In the genomic region with DNA sequence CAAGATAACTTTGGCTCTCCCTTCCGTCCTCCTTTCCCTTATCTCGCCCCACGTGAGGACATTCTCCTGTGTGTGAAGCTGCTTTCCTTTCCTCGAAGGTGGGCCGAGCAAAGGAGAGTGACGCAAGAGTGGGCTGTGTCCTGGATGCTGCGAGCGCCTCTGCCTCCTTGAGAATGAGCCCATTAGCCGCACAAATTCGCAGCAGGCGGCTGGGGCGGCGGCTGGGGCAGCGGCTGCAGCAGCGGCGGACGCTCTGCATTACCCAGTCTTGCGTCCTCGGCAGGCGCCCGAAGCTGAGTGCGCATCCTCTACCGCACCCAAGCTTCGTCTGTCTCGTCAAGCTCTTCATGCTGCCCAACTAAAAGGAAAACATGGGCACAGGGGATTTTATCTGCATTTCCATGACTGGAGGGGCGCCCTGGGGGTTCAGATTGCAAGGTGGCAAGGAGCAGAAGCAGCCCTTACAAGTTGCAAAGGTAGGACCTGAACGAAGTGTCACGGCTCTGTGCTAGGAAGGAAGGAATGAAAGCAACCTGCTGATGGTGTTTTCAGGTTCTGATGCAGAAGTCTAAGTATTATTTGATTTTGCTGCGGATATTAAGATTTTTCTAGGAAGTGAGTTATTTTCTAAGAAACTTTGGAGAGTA, we compare ENCODE assay signal across 8 cellular contexts. TPM values are rescaled to one million over a fixed set of nuclear protein-coding genes. Genes with fewer than 3 reads are reported as not detected.
A peak's percentile ranks its signal among the peaks of the same experiment; 100 is the strongest.
DNase-seq lines count a peak whose midpoint lies in the region; ATAC-seq, FAIRE-seq and TF ChIP-seq lines count a peak whose summit lies in the region.

A gene with protein sequence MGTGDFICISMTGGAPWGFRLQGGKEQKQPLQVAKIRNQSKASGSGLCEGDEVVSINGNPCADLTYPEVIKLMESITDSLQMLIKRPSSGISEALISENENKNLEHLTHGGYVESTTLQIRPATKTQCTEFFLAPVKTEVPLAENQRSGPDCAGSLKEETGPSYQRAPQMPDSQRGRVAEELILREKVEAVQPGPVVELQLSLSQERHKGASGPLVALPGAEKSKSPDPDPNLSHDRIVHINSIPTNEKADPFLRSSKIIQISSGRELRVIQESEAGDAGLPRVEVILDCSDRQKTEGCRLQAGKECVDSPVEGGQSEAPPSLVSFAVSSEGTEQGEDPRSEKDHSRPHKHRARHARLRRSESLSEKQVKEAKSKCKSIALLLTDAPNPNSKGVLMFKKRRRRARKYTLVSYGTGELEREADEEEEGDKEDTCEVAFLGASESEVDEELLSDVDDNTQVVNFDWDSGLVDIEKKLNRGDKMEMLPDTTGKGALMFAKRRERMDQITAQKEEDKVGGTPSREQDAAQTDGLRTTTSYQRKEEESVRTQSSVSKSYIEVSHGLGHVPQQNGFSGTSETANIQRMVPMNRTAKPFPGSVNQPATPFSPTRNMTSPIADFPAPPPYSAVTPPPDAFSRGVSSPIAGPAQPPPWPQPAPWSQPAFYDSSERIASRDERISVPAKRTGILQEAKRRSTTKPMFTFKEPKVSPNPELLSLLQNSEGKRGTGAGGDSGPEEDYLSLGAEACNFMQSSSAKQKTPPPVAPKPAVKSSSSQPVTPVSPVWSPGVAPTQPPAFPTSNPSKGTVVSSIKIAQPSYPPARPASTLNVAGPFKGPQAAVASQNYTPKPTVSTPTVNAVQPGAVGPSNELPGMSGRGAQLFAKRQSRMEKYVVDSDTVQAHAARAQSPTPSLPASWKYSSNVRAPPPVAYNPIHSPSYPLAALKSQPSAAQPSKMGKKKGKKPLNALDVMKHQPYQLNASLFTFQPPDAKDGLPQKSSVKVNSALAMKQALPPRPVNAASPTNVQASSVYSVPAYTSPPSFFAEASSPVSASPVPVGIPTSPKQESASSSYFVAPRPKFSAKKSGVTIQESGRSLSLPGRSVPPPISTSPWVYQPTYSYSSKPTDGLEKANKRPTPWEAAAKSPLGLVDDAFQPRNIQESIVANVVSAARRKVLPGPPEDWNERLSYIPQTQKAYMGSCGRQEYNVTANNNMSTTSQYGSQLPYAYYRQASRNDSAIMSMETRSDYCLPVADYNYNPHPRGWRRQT (plus strand): TSS at position 189 of the 647 bp plus-strand sequence. CDS start 183 bp downstream, at position 372.

- no peak within 1 kb of the TSS for H3K27ac ChIP-seq in HUES6 (ENCODE audit: low read depth, low read length)
- H3K27ac ChIP-seq in astrocyte (ENCODE audit: low read depth, low read length): no peak within 1 kb of the TSS
- H3K27ac ChIP-seq in hepatocyte: peak within 1 kb of the TSS; percentile 22

- H3K9me3 ChIP-seq in HUES6 (ENCODE audit: control insufficient read depth, insufficient read depth, low read depth, low read length): no peaks in the 10 kb centered on the region
- H3K9me3 ChIP-seq in astrocyte (ENCODE audit: insufficient read depth, low read depth, low read length): no peaks in the 10 kb centered on the region
- no peaks in the 10 kb centered on the region for H3K9me3 ChIP-seq in hepatocyte (ENCODE audit: low read depth)

- no peaks in the 10 kb centered on the region for H3K9me2 ChIP-seq in hepatocyte (replicated peaks; ENCODE audit: insufficient read depth)

- peak; percentile 74 for ATAC-seq in GM21529 (IDR thresholded peaks at IDR 0.05; ENCODE audit: unreplicated experiment)

- WGBS in hepatocyte (ENCODE audit: low lambda C conversion rate, missing lambda C conversion rate): 2% methylated on average over 29 of the region's 29 CpGs

- H3K27ac Mint-ChIP-seq in astrocyte (ENCODE audit: unreplicated experiment): no peak within 1 kb of the TSS
- H3K27ac Mint-ChIP-seq in progenitor cell of endocrine pancreas: no peak within 1 kb of the TSS

- peak within 1 kb of the TSS; percentile 90 for H3K4me2 ChIP-seq in astrocyte (ENCODE audit: low read length)
- H3K4me2 ChIP-seq in hepatocyte: peak within 1 kb of the TSS; percentile 80

- H4K20me1 ChIP-seq in astrocyte (ENCODE audit: insufficient read depth, low read length) (no peaks in the 10 kb centered on the region), hepatocyte (ENCODE audit: insufficient read depth, poor library complexity, severe bottlenecking) (no peaks in the 10 kb centered on the region)

- H3K4me3 Mint-ChIP-seq in astrocyte (ENCODE audit: unreplicated experiment) (peak within 1 kb of the TSS; percentile 76), progenitor cell of endocrine pancreas (ENCODE audit: low read depth) (peak within 1 kb of the TSS; percentile 61)

- no peaks in the 10 kb centered on the region for H3K79me2 ChIP-seq in astrocyte (ENCODE audit: insufficient read depth, low read length)
- H3K79me2 ChIP-seq in hepatocyte: no peaks in the 10 kb centered on the region

- TF ChIP-seq CTCF in astrocyte (IDR thresholded peaks at IDR 0.05; ENCODE audit: insufficient read depth, low read depth, low read length): no peak
- no peak for TF ChIP-seq CTCF in hepatocyte (IDR thresholded peaks at IDR 0.05; ENCODE audit: poor library complexity)
- TF ChIP-seq CTCF in progenitor cell of endocrine pancreas (IDR thresholded peaks at IDR 0.05; ENCODE audit: unreplicated experiment): no peak

- H3K4me1 ChIP-seq in HUES6 (ENCODE audit: control insufficient read depth, insufficient read depth, low read length) (0 out of 2 replicates have a peak, but pooled peaks cover 8% of the 10 kb centered on the region), astrocyte (ENCODE audit: insufficient read depth, low read length) (peaks cover 10% of the 10 kb centered on the region), hepatocyte (ENCODE audit: insufficient read depth) (no peaks in the 10 kb centered on the region)

- H3K27me3 Mint-ChIP-seq in astrocyte (ENCODE audit: low read depth, unreplicated experiment) (no peaks in the 10 kb centered on the region), progenitor cell of endocrine pancreas (peaks cover 38% of the 10 kb centered on the region)

- H3K4me3 ChIP-seq in HUES6 (ENCODE audit: low read depth, low read length) (peak within 1 kb of the TSS; percentile 70), astrocyte (ENCODE audit: insufficient read depth, low read depth, low read length) (peak within 1 kb of the TSS; percentile 62), hepatocyte (peak within 1 kb of the TSS; percentile 36)

- H2AFZ ChIP-seq in astrocyte (ENCODE audit: low read depth, low read length): peak within 1 kb of the TSS; percentile 78
- H2AFZ ChIP-seq in hepatocyte: peak within 1 kb of the TSS; percentile 53

- H3K4me1 Mint-ChIP-seq in astrocyte (ENCODE audit: low read depth, unreplicated experiment) (peaks cover 14% of the 10 kb centered on the region), progenitor cell of endocrine pancreas (ENCODE audit: low read depth) (peaks cover 4% of the 10 kb centered on the region)

- DNase-seq in DMS 273 treated with DMSO at 0.1 percent for 48 hours (lab: John Stamatoyannopoulos, UW): peak; percentile 45
- peak; percentile 39 for DNase-seq in SIG-M5 (lab: John Stamatoyannopoulos, UW)
- peak; percentile 87 for DNase-seq in astrocyte (ENCODE audit: low read depth)
- DNase-seq in hepatocyte (ENCODE audit: low spot score): peak; percentile 83
- peak; percentile 37 for DNase-seq in progenitor cell of endocrine pancreas (ENCODE audit: low spot score, unreplicated experiment)
- DNase-seq in pons (ENCODE audit: low spot score): no peak

- H3K9ac ChIP-seq in HUES6 (ENCODE audit: low read length) (peak within 1 kb of the TSS; percentile 57), astrocyte (ENCODE audit: low read length) (peak within 1 kb of the TSS; percentile 63)

- H3K36me3 Mint-ChIP-seq in astrocyte (ENCODE audit: low read depth, unreplicated experiment): no peaks in the 10 kb centered on the region
- H3K36me3 Mint-ChIP-seq in progenitor cell of endocrine pancreas (ENCODE audit: insufficient read depth): no peaks in the 10 kb centered on the region

- no peak for FAIRE-seq in astrocyte (lab: Jason Lieb, UNC)

- no peaks in the 10 kb centered on the region for H3K36me3 ChIP-seq in HUES6 (ENCODE audit: control insufficient read depth, insufficient read depth, low read length)
- H3K36me3 ChIP-seq in astrocyte (ENCODE audit: insufficient read depth, low read length): no peaks in the 10 kb centered on the region
- H3K36me3 ChIP-seq in hepatocyte (replicated peaks; ENCODE audit: insufficient read depth, low read depth): no peaks in the 10 kb centered on the region

- H3K9me3 Mint-ChIP-seq in astrocyte (ENCODE audit: unreplicated experiment): no peaks in the 10 kb centered on the region
- no peaks in the 10 kb centered on the region for H3K9me3 Mint-ChIP-seq in progenitor cell of endocrine pancreas (ENCODE audit: low read depth)

- H3K27me3 ChIP-seq in HUES6 (ENCODE audit: control insufficient read depth, insufficient read depth, low read length) (peaks cover 7% of the 10 kb centered on the region; the same call in 1 of the 2 replicates), astrocyte (ENCODE audit: insufficient read depth, low read length) (no peaks in the 10 kb centered on the region), hepatocyte (peaks cover 3% of the 10 kb centered on the region)

RNA-seq across cellular contexts. Expression of the gene that starts here (rescaled TPM):
- total RNA-seq in astrocyte (4.2 and 4.7 TPM in 2 replicates), hepatocyte (10.3 and 12.6 TPM in 2 replicates), progenitor cell of endocrine pancreas (1.3 and 2.2 TPM in 2 replicates)
- 3.1 and 3.5 TPM in 2 replicates for polyA plus RNA-seq in hepatocyte
